36 cellular contexts compared by ENCODE assay signal in genomic region chr22:17060126-17060525, GRCh38. TPM values are rescaled to one million over a fixed set of nuclear protein-coding genes. Genes with fewer than 3 reads are reported as not detected.
"Had no signal": no experiment of that assay in that cellular context is flagged by ENCODE, and none has a peak within 500 bp of the region (broad histone marks: within the 10 kb centered on the region; RNA-seq: fewer than 3 reads in every experiment).

No MANE protein-coding gene starts in this region.

- H3K36me3 ChIP-seq: brain microvascular endothelial cell, colonic mucosa, Peyer's patch, SJSA1 had no signal

- H3K4me3 ChIP-seq: colonic mucosa, Peyer's patch, SJSA1 had no signal

- H3K9me3 ChIP-seq: colonic mucosa, Peyer's patch, SJSA1, SK-N-SH had no signal

- ATAC-seq: activated CD8-positive, alpha-beta memory T cell treated with anti-CD3 and anti-CD28 coated beads, Interleukin-2, amount 10 ng/mL, durations not matched to agents 7 days and 5 days; PC-3 had no signal

- H3K27me3 ChIP-seq: brain microvascular endothelial cell, colonic mucosa, Peyer's patch, SJSA1 had no signal

- FAIRE-seq: TTC549 had no signal

- H3K9ac ChIP-seq: SK-N-SH had no signal

- H3K27ac ChIP-seq: brain microvascular endothelial cell, colonic mucosa, Peyer's patch, SJSA1 had no signal

- H3K4me2 ChIP-seq: SK-N-SH had no signal

- H3K4me1 ChIP-seq: colonic mucosa, Peyer's patch, SJSA1 had no signal

- DNase-seq: activated CD4-positive, alpha-beta memory T cell treated with anti-CD3 and anti-CD28 coated beads, Interleukin-2, amount 10 ng/mL, durations not matched to agents 7 days and 5 days; activated CD4-positive, alpha-beta T cell treated with anti-CD3 and anti-CD28 coated beads for 1 hour; activated CD4-positive, alpha-beta T cell treated with anti-CD3 and anti-CD28 coated beads for 48 hours; activated CD4-positive, CD25-positive, alpha-beta regulatory T cell; activated CD8-positive, alpha-beta memory T cell treated with anti-CD3 and anti-CD28 coated beads for 24 hours; activated CD8-positive, alpha-beta memory T cell treated with anti-CD3 and anti-CD28 coated beads, Interleukin-2, amount 10 ng/mL, durations not matched to agents 7 days and 5 days; activated CD8-positive, alpha-beta memory T cell treated with anti-CD3 and anti-CD28 coated beads, Interleukin-2, amount 50 U/mL, for 48 hours; activated effector memory CD4-positive, alpha-beta T cell treated with anti-CD3 and anti-CD28 coated beads, Interleukin-2, amount 50 U/mL, for 16 hours; activated naive CD4-positive, alpha-beta T cell; activated naive CD4-positive, alpha-beta T cell treated with anti-CD3 and anti-CD28 coated beads, Interleukin-2, amount 50 U/mL, for 16 hours; activated naive CD8-positive, alpha-beta T cell treated with anti-CD3 and anti-CD28 coated beads for 36 hours; activated T-cell treated with anti-CD3 and anti-CD28 coated beads, Interleukin-2, amount 50 U/mL, for 48 hours; amniotic stem cell; aorta; brain microvascular endothelial cell; central memory CD4-positive, alpha-beta T cell; colonic mucosa; Kasumi-1; KG1; MM.1S; NCI-H1105; NCI-H1417 treated with DMSO at 0.1 percent for 48 hours; NCI-H187 treated with DMSO at 0.1 percent for 48 hours; NCI-H2081; NCI-H2171 treated with DMSO at 0.1 percent for 48 hours; NCI-H2227 treated with DMSO at 0.1 percent for 48 hours; NCI-H446 treated with DMSO at 0.1 percent for 48 hours; NCI-H524; PC-3; Peyer's patch; RPMI8226; SHP77 treated with DMSO at 0.1 percent for 48 hours; SK-N-SH had no signal

RNA-seq across cellular contexts. Expression of gene GAB4, which starts 52.1 kb away (rescaled TPM):
- total RNA-seq: activated CD4-positive, alpha-beta memory T cell treated with anti-CD3 and anti-CD28 coated beads, Interleukin-2, amount 10 ng/mL, durations not matched to agents 7 days and 5 days; activated CD8-positive, alpha-beta memory T cell treated with anti-CD3 and anti-CD28 coated beads, Interleukin-2, amount 10 ng/mL, durations not matched to agents 7 days and 5 days; aorta; chondrocyte; colonic mucosa; PC-3; Peyer's patch; SJSA1 had no signal
- polyA plus RNA-seq: aorta, SK-N-SH had no signal
